Comparison of ENCODE assay signal across 14 cellular contexts in genomic region chr2:216554755-216555154, GRCh38. TPM values are rescaled to one million over a fixed set of nuclear protein-coding genes. Genes with fewer than 3 reads are reported as not detected.
DNase-seq lines count a peak whose midpoint lies in the region; ATAC-seq, FAIRE-seq and TF ChIP-seq lines count a peak whose summit lies in the region.
"Had no signal": no experiment of that assay in that cellular context is flagged by ENCODE, and none has a peak within 500 bp of the region (broad histone marks: within the 10 kb centered on the region; RNA-seq: fewer than 3 reads in every experiment).

No MANE protein-coding gene starts in this region.

- WGBS in psoas muscle, 3 donors: 14 to 35% (median 16%) methylated on average over 1 of the region's 1 CpG

- H3K27me3 ChIP-seq in DND-41 (ENCODE audit: insufficient read depth, low read length, poor library complexity) (no peaks in the 10 kb centered on the region), psoas muscle (ENCODE audit: insufficient read depth in 3 of 3, low read length in 2 of 3) (no peaks in the 10 kb centered on the region), upper lobe of right lung (no peaks in the 10 kb centered on the region)

- no peak for TF ChIP-seq CTCF in DND-41 (IDR thresholded peaks at IDR 0.05; ENCODE audit: borderline replicate concordance, extremely low read depth, low read length, poor library complexity, severe bottlenecking)
- no peak for TF ChIP-seq CTCF in psoas muscle (IDR thresholded peaks at IDR 0.05)
- no peak for TF ChIP-seq CTCF in upper lobe of right lung (IDR thresholded peaks at IDR 0.05)

- no peaks in the 10 kb centered on the region for H3K36me3 ChIP-seq in DND-41 (ENCODE audit: insufficient read depth, low read length)
- H3K36me3 ChIP-seq in psoas muscle (ENCODE audit: insufficient read depth in 1 of 2, low read depth in 1 of 2): no peaks in the 10 kb centered on the region
- H3K36me3 ChIP-seq in upper lobe of right lung: no peaks in the 10 kb centered on the region

- intact Hi-C loops in psoas muscle (cut with DNase I): no loop called here
- intact Hi-C loops in sciatic nerve (cut with DNase I): no loop called here
- intact Hi-C loops in upper lobe of right lung (cut with DNase I): no loop called here

- no peak overlapping the region for H3K4me2 ChIP-seq in DND-41 (ENCODE audit: insufficient read depth, low read length)
- H3K4me2 ChIP-seq: KMS-11 had no signal

- FAIRE-seq in frontal cortex (lab: Jason Lieb, UNC): no peak
- FAIRE-seq: colon had no signal

- no peak overlapping the region for H3K9ac ChIP-seq in DND-41 (ENCODE audit: low read depth, low read length)
- H3K9ac ChIP-seq: KMS-11 had no signal

- H3K4me3 ChIP-seq in DND-41 (ENCODE audit: low read depth in 1 of 2, low read length in 2 of 2) (no peak overlapping the region), psoas muscle (no peak overlapping the region), upper lobe of right lung (no peak overlapping the region)

- no peaks in the 10 kb centered on the region for H3K79me2 ChIP-seq in DND-41 (ENCODE audit: insufficient read depth, low read length)

- H3K9me3 ChIP-seq in DND-41 (ENCODE audit: insufficient read depth, low read length, severe bottlenecking) (no peaks in the 10 kb centered on the region), psoas muscle (no peaks in the 10 kb centered on the region), upper lobe of right lung (no peaks in the 10 kb centered on the region)
- H3K9me3 ChIP-seq: Caco-2 had no signal

- ATAC-seq in DND-41 (ENCODE audit: insufficient read depth, low read depth) (peak; percentile 55), psoas muscle (peak; percentile 26 to 69 (median 46)), sciatic nerve (no peak), upper lobe of right lung (no peak)
- ATAC-seq: activated CD8-positive, alpha-beta memory T cell treated with anti-CD3 and anti-CD28 coated beads, Interleukin-2, amount 10 ng/mL, durations not matched to agents 7 days and 5 days had no signal

- no peaks in the 10 kb centered on the region for H4K20me1 ChIP-seq in DND-41 (ENCODE audit: insufficient read depth, low read length)

- H3K27ac ChIP-seq in DND-41 (ENCODE audit: low read length): peak overlapping the region; percentile 66
- H3K27ac ChIP-seq in epithelial cell of prostate: peak overlapping the region; percentile 21
- H3K27ac ChIP-seq in psoas muscle: peak overlapping the region; percentile 27
- no peak overlapping the region for H3K27ac ChIP-seq in upper lobe of right lung
- H3K27ac ChIP-seq: KMS-11 had no signal

- H3K4me1 ChIP-seq in DND-41 (ENCODE audit: insufficient read depth, low read length): peaks cover 25% of the 10 kb centered on the region
- peaks cover 18% of the 10 kb centered on the region for H3K4me1 ChIP-seq in psoas muscle
- peaks cover 11% of the 10 kb centered on the region for H3K4me1 ChIP-seq in upper lobe of right lung
- H3K4me1 ChIP-seq: Caco-2 had no signal

- peak; percentile 32 for DNase-seq in DND-41
- peak; percentile 56 for DNase-seq in NCI-H2171 (lab: John Stamatoyannopoulos, UW)
- no peak for DNase-seq in epithelial cell of prostate (ENCODE audit: low read depth, low spot score)
- no peak for DNase-seq in psoas muscle
- no peak for DNase-seq in frontal cortex (ENCODE audit: low spot score in 2 of 2)
- no peak for DNase-seq in sciatic nerve (ENCODE audit: low spot score)
- no peak for DNase-seq in upper lobe of right lung
- DNase-seq: activated CD8-positive, alpha-beta memory T cell treated with anti-CD3 and anti-CD28 coated beads, Interleukin-2, amount 10 ng/mL, durations not matched to agents 7 days and 5 days; activated naive CD4-positive, alpha-beta T cell treated with anti-CD3 and anti-CD28 coated beads for 36 hours; Caco-2; NCI-H524 treated with DMSO at 0.1 percent for 48 hours; SHP77 had no signal

- no peak overlapping the region for H2AFZ ChIP-seq in DND-41 (ENCODE audit: low read depth, low read length)

RNA-seq across cellular contexts. Expression of gene RPL37A, which starts 56.1 kb away (rescaled TPM):
- total RNA-seq in psoas muscle (1,000 to 10,000 TPM; 2,701 to 3,343 (median 3,007) TPM), frontal cortex (3,585 TPM), sciatic nerve (1,810 TPM), upper lobe of right lung (1,932 TPM)
- 1,000 to 10,000 TPM; 4,667 to 6,936 (median 5,431) TPM for polyA plus RNA-seq in psoas muscle

Comparison
In these comparisons a context has a peak if more than half of its experiments do, and no peak if none do; other contexts are left out.
1. ATAC-seq: peak in DND-41 (single experiment) and psoas muscle (4 of 4); none in sciatic nerve (single experiment) and upper lobe of right lung (single experiment).
2. DNase-seq: peak in DND-41 (single experiment) and NCI-H2171 (single experiment); none in epithelial cell of prostate (single experiment), psoas muscle (0 of 2), frontal cortex (0 of 2), sciatic nerve (single experiment) and upper lobe of right lung (single experiment).